ENCODE assay signal across 7 cellular contexts in the genomic region with DNA sequence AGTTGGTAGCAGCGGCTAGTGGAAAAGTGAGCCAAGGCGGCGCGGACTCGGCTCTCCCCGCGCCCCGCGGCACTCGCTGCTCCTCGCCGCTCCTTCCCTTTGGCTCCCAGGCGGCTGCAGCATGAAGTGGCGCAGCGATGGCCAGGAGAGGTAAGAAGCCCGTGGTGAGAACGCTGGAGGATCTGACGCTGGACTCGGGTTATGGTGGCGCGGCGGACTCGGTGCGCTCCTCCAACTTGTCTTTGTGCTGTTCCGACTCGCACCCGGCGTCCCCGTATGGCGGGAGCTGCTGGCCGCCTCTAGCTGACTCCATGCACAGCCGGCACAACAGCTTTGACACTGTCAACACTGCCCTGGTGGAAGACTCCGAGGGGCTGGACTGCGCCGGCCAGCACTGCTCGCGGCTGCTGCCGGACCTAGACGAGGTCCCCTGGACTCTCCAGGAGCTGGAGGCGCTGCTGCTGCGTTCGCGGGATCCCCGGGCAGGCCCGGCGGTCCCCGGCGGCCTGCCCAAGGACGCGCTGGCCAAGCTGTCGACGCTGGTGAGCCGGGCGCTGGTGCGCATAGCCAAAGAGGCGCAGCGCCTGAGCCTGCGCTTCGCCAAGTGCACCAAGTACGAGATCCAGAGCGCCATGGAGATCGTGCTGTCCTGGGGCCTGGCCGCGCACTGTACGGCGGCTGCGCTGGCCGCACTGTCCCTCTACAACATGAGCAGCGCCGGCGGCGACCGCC.
A peak's percentile ranks its signal among the peaks of the same experiment; 100 is the strongest.
DNase-seq lines count a peak whose midpoint lies in the region; ATAC-seq and TF ChIP-seq lines count a peak whose summit lies in the region.

No MANE protein-coding gene starts in this region.

- peaks cover 98% of the 10 kb centered on the region for H3K27me3 ChIP-seq in smooth muscle cell (ENCODE audit: low read depth)

- no peaks in the 10 kb centered on the region for H3K36me3 ChIP-seq in smooth muscle cell (ENCODE audit: low read depth)

- WGBS in smooth muscle cell (ENCODE audit: low lambda C conversion rate): under 1% methylated on average over 73 of the region's 73 CpGs

- no peaks in the 10 kb centered on the region for H3F3A ChIP-seq in smooth muscle cell (ENCODE audit: low read depth)

- peak overlapping the region; percentile 98 for H3K4me2 ChIP-seq in smooth muscle cell

- H4K20me1 ChIP-seq in smooth muscle cell (ENCODE audit: low read depth): no peaks in the 10 kb centered on the region

- H3K79me2 ChIP-seq in smooth muscle cell (ENCODE audit: low read depth): no peaks in the 10 kb centered on the region

- H2AFZ ChIP-seq in smooth muscle cell (ENCODE audit: low read depth): peak overlapping the region; percentile 68

- ATAC-seq in HG02938 (IDR thresholded peaks at IDR 0.05; ENCODE audit: unreplicated experiment) (no peak), HG03565 (IDR thresholded peaks at IDR 0.05; ENCODE audit: unreplicated experiment) (no peak)

- in situ Hi-C loops in GM13977 (cut with MboI; ENCODE audit: low pct_unique_long_range_greater_than_20kb, low sequenced_read_pairs, unreplicated experiment) (no loop called here), astrocyte of the cerebellum (cut with HindIII; ENCODE audit: low sequenced_read_pairs) (no loop called here)

- DNase-seq in GM13977 (ENCODE audit: low spot score): peak; percentile 36
- peak; percentile 77 for DNase-seq in NCI-H748 (lab: John Stamatoyannopoulos, UW; ENCODE audit: unreplicated experiment)
- DNase-seq in astrocyte of the cerebellum (ENCODE audit: low read depth): no peak
- no peak for DNase-seq in smooth muscle cell (lab: John Stamatoyannopoulos, UW; ENCODE audit: unreplicated experiment)

- H3K9ac ChIP-seq in smooth muscle cell (ENCODE audit: low read depth): no peak overlapping the region

- H3K9me3 ChIP-seq in iPS-18c (ENCODE audit: control insufficient read depth, insufficient read depth, low read length): peaks cover 3% of the 10 kb centered on the region
- no peaks in the 10 kb centered on the region for H3K9me3 ChIP-seq in smooth muscle cell (replicated peaks; ENCODE audit: low read depth)

- TF ChIP-seq CTCF in GM13977 (IDR thresholded peaks at IDR 0.05; ENCODE audit: extremely low read depth, insufficient read depth, missing control alignments): no peak
- no peak for TF ChIP-seq CTCF in astrocyte of the cerebellum (IDR thresholded peaks at IDR 0.05; ENCODE audit: low read depth, low read length, missing control alignments)
- no peak for TF ChIP-seq CTCF in smooth muscle cell (IDR thresholded peaks at IDR 0.05; ENCODE audit: borderline replicate concordance, insufficient read depth, poor library complexity, severe bottlenecking)

- H3K27ac ChIP-seq in smooth muscle cell (ENCODE audit: low read depth): no peak overlapping the region

- H3K4me3 ChIP-seq in astrocyte of the cerebellum (ENCODE audit: low read depth, low read length) (peak overlapping the region; percentile 73), iPS-18c (ENCODE audit: insufficient read depth, low read depth, low read length) (peak overlapping the region; percentile 81), smooth muscle cell (peak overlapping the region; percentile 65)

- peaks cover 19% of the 10 kb centered on the region for H3K4me1 ChIP-seq in smooth muscle cell (ENCODE audit: low read depth)

Comparison
In these comparisons a context has a peak if more than half of its experiments do, and no peak if none do; other contexts are left out.
1. DNase-seq: peak in GM13977 (single experiment) and NCI-H748 (single experiment); none in astrocyte of the cerebellum (single experiment) and smooth muscle cell (single experiment).
2. Peak in every context shown above with its lines, with median percentiles within 50 percentile points of each other: H3K4me3 ChIP-seq.